Comparison of ENCODE assay signal across 8 cellular contexts in the genomic region with DNA sequence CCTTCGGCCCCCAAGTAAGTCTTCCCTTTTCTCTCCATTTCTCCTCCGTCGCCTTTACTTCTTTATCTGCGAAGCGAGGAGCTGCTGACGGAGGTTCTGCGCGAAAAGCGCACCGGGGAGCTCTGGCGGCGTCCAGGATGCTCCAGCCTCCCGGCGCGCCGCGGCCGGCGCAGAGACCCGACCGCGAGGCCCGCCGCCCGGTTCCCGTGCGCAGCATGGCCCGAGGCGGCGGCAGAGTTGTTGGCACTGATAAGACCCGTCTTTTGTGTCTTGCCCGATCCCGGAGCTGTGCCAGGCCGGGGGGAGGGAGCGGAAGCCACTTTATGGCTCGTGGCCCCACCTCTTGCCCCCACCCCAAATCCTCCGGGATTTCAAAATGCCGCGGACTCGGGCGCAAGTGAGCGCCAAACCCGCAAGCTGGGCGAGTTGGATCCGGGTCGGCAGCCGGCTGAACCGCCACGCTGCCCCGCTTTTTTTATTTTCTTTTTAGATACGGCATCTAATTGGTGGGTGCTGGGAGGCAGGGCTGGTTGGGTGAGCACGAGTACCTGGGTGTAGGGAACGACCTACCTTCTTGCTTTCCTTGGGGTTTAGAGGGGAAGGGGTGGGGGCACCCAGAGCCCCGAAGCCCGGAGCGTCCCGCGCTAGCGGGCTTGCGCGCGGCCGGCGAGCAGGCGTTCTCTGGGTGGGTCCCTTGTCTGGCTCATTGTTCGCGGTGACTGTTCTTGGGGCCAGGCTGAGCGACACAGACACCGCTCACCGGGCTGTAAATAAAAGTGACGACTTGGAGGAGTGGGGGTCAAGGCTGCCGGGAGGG.
DNase-seq lines count a peak whose midpoint lies in the region; ATAC-seq and TF ChIP-seq lines count a peak whose summit lies in the region.

No MANE protein-coding gene starts in this region.

- 1% methylated on average over 72 of the region's 72 CpGs for WGBS in right cardiac atrium

- POLR2A ChIA-PET in HEK293T (lab: Yijun Ruan, JAX), result no interaction called here

- H3K9me3 ChIP-seq in WERI-Rb-1 (ENCODE audit: severe bottlenecking), result peaks cover 2% of the 10 kb centered on the region
- no peaks in the 10 kb centered on the region for H3K9me3 ChIP-seq in right cardiac atrium (ENCODE audit: control insufficient read depth, low read length)

- CTCF ChIA-PET in HEK293T (lab: Yijun Ruan, JAX), result no interaction called here

- in situ Hi-C loops in ACHN (cut with HindIII; ENCODE audit: low pct_ligation_motif_present, low pct_unique_long_range_greater_than_20kb, low sequenced_read_pairs), result no loop called here

- intact Hi-C loops in right cardiac atrium (cut with DNase I), result no loop called here

- ATAC-seq in right cardiac atrium, result peak; percentile 55 to 71

- DNase-seq in HEK293T (ENCODE audit: extremely low spot score), result peak; percentile 18
- peak; percentile 45 for DNase-seq in WERI-Rb-1
- peak; percentile 16 to 52 (median 51) for DNase-seq in right cardiac atrium
- no peak for DNase-seq in retinal pigment epithelial cell (ENCODE audit: low read depth)
- no peak for DNase-seq in RKO (ENCODE audit: low spot score)
- DNase-seq in ACHN, result no peak
- no peak for DNase-seq in MV-4-11 (lab: John Stamatoyannopoulos, UW)

- H3K27me3 ChIP-seq in ACC112 (ENCODE audit: insufficient read depth, low read length) (peaks cover 50% of the 10 kb centered on the region), WERI-Rb-1 (ENCODE audit: insufficient read depth, low read depth, severe bottlenecking) (no peaks in the 10 kb centered on the region), right cardiac atrium (ENCODE audit: control insufficient read depth, insufficient read depth) (no peaks in the 10 kb centered on the region)

- no peaks in the 10 kb centered on the region for H3K79me2 ChIP-seq in ACC112 (ENCODE audit: control insufficient read depth, insufficient read depth, low read length, unreplicated experiment)

- no peak overlapping the region for H2AFZ ChIP-seq in ACC112 (ENCODE audit: low read length, unreplicated experiment)

- no peak for TF ChIP-seq CTCF in WERI-Rb-1 (IDR thresholded peaks at IDR 0.05; ENCODE audit: low read depth, low read length)
- no peak for TF ChIP-seq CTCF in retinal pigment epithelial cell (conservative IDR thresholded peaks at IDR 0.05; ENCODE audit: low read depth, low read length)

- H3K27ac ChIP-seq in ACC112 (ENCODE audit: low read depth, low read length) (no peak overlapping the region), WERI-Rb-1 (peak overlapping the region; percentile 74), right cardiac atrium (ENCODE audit: low read length) (no peak overlapping the region)

- H3K36me3 ChIP-seq in ACC112 (ENCODE audit: insufficient read depth, low read length) (no peaks in the 10 kb centered on the region), WERI-Rb-1 (no peaks in the 10 kb centered on the region)

- H3K4me3 ChIP-seq in ACC112 (ENCODE audit: low read depth, low read length) (peak overlapping the region; percentile 67), WERI-Rb-1 (ENCODE audit: low read depth, low read length) (peak overlapping the region; percentile 58), right cardiac atrium (ENCODE audit: low read length) (peak overlapping the region; percentile 54), retinal pigment epithelial cell (ENCODE audit: low read length) (peak overlapping the region; percentile 57)

- H3K4me1 ChIP-seq in ACC112 (ENCODE audit: control insufficient read depth, insufficient read depth, low read length, unreplicated experiment), result no peaks in the 10 kb centered on the region
- H3K4me1 ChIP-seq in right cardiac atrium (ENCODE audit: control insufficient read depth, insufficient read depth, low read length), result peaks cover 2% of the 10 kb centered on the region

TF ChIP-seq in HEK293T, 16 proteins besides CTCF, POLR2A, EP300 and RAD21:
- no peak for TF ChIP-seq HDGF (IDR thresholded peaks at IDR 0.05; ENCODE audit: borderline replicate concordance)
- TF ChIP-seq FOXK2 (IDR thresholded peaks at IDR 0.05), result no peak

Comparison
In these comparisons a context has a peak if more than half of its experiments do, and no peak if none do; other contexts are left out.
1. DNase-seq: peak in HEK293T (single experiment), WERI-Rb-1 (single experiment) and right cardiac atrium (3 of 3); none in retinal pigment epithelial cell (single experiment), RKO (single experiment), ACHN (single experiment) and MV-4-11 (single experiment).
2. Peak in every context shown above with its lines, with median percentiles within 50 percentile points of each other: H3K4me3 ChIP-seq.